Comparison of ENCODE assay signal across 1 cellular context in genomic region chr9:14314929-14315753, GRCh38.
TF ChIP-seq lines count a peak whose summit lies in the region.

No MANE protein-coding gene starts in this region.

TF ChIP-seq in HepG2, 621 proteins besides CTCF, POLR2A, EP300 and RAD21 (continued from another document):
- peak; percentile 24; the same call in 1 of the 2 replicates for TF ChIP-seq ZFP91 (CRISPR knock-in tag; IDR thresholded peaks at IDR 0.05; ENCODE audit: borderline replicate concordance)
- TF ChIP-seq ZFP36L2 (CRISPR knock-in tag; IDR thresholded peaks at IDR 0.05) = no peak
- no peak for TF ChIP-seq XRCC5 (optimal IDR thresholded peaks at IDR 0.05; ENCODE audit: low read length)
- TF ChIP-seq ZBTB10 (CRISPR knock-in tag; IDR thresholded peaks at IDR 0.05; ENCODE audit: borderline replicate concordance) = 0 out of 2 replicates have a peak, but pooled peaks have one; percentile 50
- TF ChIP-seq GABPA (IDR thresholded peaks at IDR 0.05; ENCODE audit: low read depth, low read length) = no peak
- no peak for TF ChIP-seq GABPA (CRISPR knock-in tag; IDR thresholded peaks at IDR 0.05; ENCODE audit: low read depth)
- TF ChIP-seq PAWR (CRISPR knock-in tag; IDR thresholded peaks at IDR 0.05; ENCODE audit: borderline replicate concordance) = no peak
- TF ChIP-seq RNF2 (conservative IDR thresholded peaks at IDR 0.05; ENCODE audit: low read depth) = peak; percentile 71
- TF ChIP-seq KAT7 (CRISPR knock-in tag; IDR thresholded peaks at IDR 0.05; ENCODE audit: borderline replicate concordance) = no peak
- no peak for TF ChIP-seq ZNF569 (CRISPR knock-in tag; IDR thresholded peaks at IDR 0.05; ENCODE audit: borderline replicate concordance)
- TF ChIP-seq MXI1 (IDR thresholded peaks at IDR 0.05; ENCODE audit: borderline replicate concordance, low read depth, low read length) = no peak; the same call in 2 of the 3 replicates
- TF ChIP-seq ZNF17 (CRISPR knock-in tag; IDR thresholded peaks at IDR 0.05) = no peak
- no peak for TF ChIP-seq NR1H2 (CRISPR knock-in tag; IDR thresholded peaks at IDR 0.05; ENCODE audit: borderline replicate concordance, low read depth)
- 0 out of 2 replicates have a peak, but pooled peaks have one; percentile 47 for TF ChIP-seq ZNF446 (CRISPR knock-in tag; IDR thresholded peaks at IDR 0.05)
- TF ChIP-seq KDM4B (CRISPR knock-in tag; IDR thresholded peaks at IDR 0.05) = no peak
- 0 out of 2 replicates have a peak, but pooled peaks have one; percentile 49 for TF ChIP-seq ZNF672 (CRISPR knock-in tag; IDR thresholded peaks at IDR 0.05)
- TF ChIP-seq E2F1 (CRISPR knock-in tag; IDR thresholded peaks at IDR 0.05) = no peak
- no peak for TF ChIP-seq ZNF709 (CRISPR knock-in tag; IDR thresholded peaks at IDR 0.05)
- no peak for TF ChIP-seq TCF12 (IDR thresholded peaks at IDR 0.05)
- TF ChIP-seq TCF12 (CRISPR knock-in tag; IDR thresholded peaks at IDR 0.05) = no peak
- TF ChIP-seq TFDP1 (CRISPR knock-in tag; IDR thresholded peaks at IDR 0.05; ENCODE audit: borderline replicate concordance) = peak; percentile 79; the same call in 1 of the 2 replicates
- peak; percentile 53; the same call in 1 of the 2 replicates for TF ChIP-seq ZSCAN25 (CRISPR knock-in tag; IDR thresholded peaks at IDR 0.05)
- TF ChIP-seq ATF7-NPFF (CRISPR knock-in tag; IDR thresholded peaks at IDR 0.05; ENCODE audit: low read depth) = peak; percentile 63; the same call in 1 of the 2 replicates
- TF ChIP-seq ZFX (CRISPR knock-in tag; IDR thresholded peaks at IDR 0.05; ENCODE audit: low read depth) = 0 out of 2 replicates have a peak, but pooled peaks have one; percentile 20
- 0 out of 2 replicates have a peak, but pooled peaks have one; percentile 33 for TF ChIP-seq POLR2G (IDR thresholded peaks at IDR 0.05; ENCODE audit: low read depth, low read length)
- peak; percentile 90 for TF ChIP-seq MAX (IDR thresholded peaks at IDR 0.05)
- no peak for TF ChIP-seq CEBPZ (IDR thresholded peaks at IDR 0.05; ENCODE audit: low read length)
- no peak for TF ChIP-seq NKX3-1 (CRISPR knock-in tag; IDR thresholded peaks at IDR 0.05)
- 0 out of 2 replicates have a peak, but pooled peaks have one; percentile 64 for TF ChIP-seq ZNF777 (CRISPR knock-in tag; IDR thresholded peaks at IDR 0.05)
- 0 out of 2 replicates have a peak, but pooled peaks have one; percentile 40 for TF ChIP-seq ZBTB2 (CRISPR knock-in tag; IDR thresholded peaks at IDR 0.05; ENCODE audit: low read depth)
- TF ChIP-seq LRRFIP1 (CRISPR knock-in tag; conservative IDR thresholded peaks at IDR 0.05) = no peak
- peak; percentile 82 for TF ChIP-seq ZNF563 (CRISPR knock-in tag; IDR thresholded peaks at IDR 0.05)
- TF ChIP-seq CBX2 (IDR thresholded peaks at IDR 0.05; ENCODE audit: low read depth, low read length) = no peak
- no peak for TF ChIP-seq CBX2 (CRISPR knock-in tag; IDR thresholded peaks at IDR 0.05; ENCODE audit: low read depth)
- no peak for TF ChIP-seq YY1 (IDR thresholded peaks at IDR 0.05; ENCODE audit: insufficient read depth, insufficient replicate concordance, low read depth, low read length)
- TF ChIP-seq MZF1 (CRISPR knock-in tag; IDR thresholded peaks at IDR 0.05; ENCODE audit: borderline replicate concordance) = no peak
- peak; percentile 55 for TF ChIP-seq PATZ1 (CRISPR knock-in tag; IDR thresholded peaks at IDR 0.05)
